ENCODE assay signal across 28 cellular contexts in genomic region chr22:44199164-44199563, GRCh38. TPM values are rescaled to one million over a fixed set of nuclear protein-coding genes. Genes with fewer than 3 reads are reported as not detected.
"Had no signal": no experiment of that assay in that cellular context is flagged by ENCODE, and none has a peak within 500 bp of the region (broad histone marks: within the 10 kb centered on the region; RNA-seq: fewer than 3 reads in every experiment).

No MANE protein-coding gene starts in this region.

- H3K4me3 Mint-ChIP-seq: activated naive CD8-positive, alpha-beta T cell; activated T-cell treated with anti-CD3 and anti-CD28 coated beads, Interleukin-2, amount 50 U/mL, for 72 hours had no signal

- H3K27me3 Mint-ChIP-seq: activated naive CD8-positive, alpha-beta T cell had no signal

- ATAC-seq: activated CD4-positive, CD25-positive, alpha-beta regulatory T cell treated with anti-CD3 and anti-CD28 coated beads, Interleukin-2, amount 50 U/mL, for 24 hours; activated T-cell treated with anti-CD3 and anti-CD28 coated beads, Interleukin-2, amount 50 U/mL, for 72 hours; gastrocnemius medialis; left cardiac atrium; left ventricle myocardium superior; psoas muscle had no signal

- H3K9ac ChIP-seq: parathyroid adenoma had no signal

- H3K9me3 Mint-ChIP-seq: activated T-cell treated with anti-CD3 and anti-CD28 coated beads, Interleukin-2, amount 50 U/mL, for 72 hours had no signal

- H3K9me3 ChIP-seq: gastrocnemius medialis, psoas muscle, tibial nerve had no signal

- H3K4me3 ChIP-seq: gastrocnemius medialis, psoas muscle, smooth muscle cell, tibial nerve had no signal

- DNase-seq: activated CD4-positive, alpha-beta T cell treated with anti-CD3 and anti-CD28 coated beads for 48 hours; activated effector memory CD4-positive, alpha-beta T cell treated with Interleukin-2 at 50 U/mL for 16 hours; activated naive CD4-positive, alpha-beta T cell treated with Interleukin-2 at 50 U/mL for 16 hours; activated T-cell treated with anti-CD3 and anti-CD28 coated beads for 4 hours; activated T-cell treated with anti-CD3 and anti-CD28 coated beads, Interleukin-2, amount 50 U/mL, for 72 hours; anterior cingulate cortex; dermis blood vessel endothelial cell; effector CD8-positive, alpha-beta T cell; gastrocnemius medialis; glutamatergic neuron; islet precursor cell; left cardiac atrium; left ventricle myocardium superior; occipital lobe; psoas muscle; stimulated activated CD4-positive, alpha-beta T cell treated with anti-CD3 and anti-CD28 coated beads, Interleukin-1b, Interleukin-23, amount 100 ng/mL, for 48 hours; stimulated activated naive CD4-positive, alpha-beta T cell treated with Interleukin-2 at 50 U/mL for 16 hours; T1000; WERI-Rb-1 had no signal

- H3K4me1 ChIP-seq: gastrocnemius medialis, parathyroid adenoma, psoas muscle had no signal

- H3K4me2 ChIP-seq: smooth muscle cell had no signal

- H3K27ac Mint-ChIP-seq: activated naive CD8-positive, alpha-beta T cell; activated T-cell treated with anti-CD3 and anti-CD28 coated beads, Interleukin-2, amount 50 U/mL, for 72 hours had no signal

- H3K36me3 ChIP-seq: gastrocnemius medialis, tibial nerve, WERI-Rb-1 had no signal

- H3K27ac ChIP-seq: gastrocnemius medialis, parathyroid adenoma, psoas muscle, tibial nerve, WERI-Rb-1 had no signal

RNA-seq across cellular contexts. Expression of gene PARVG, which starts 18.4 kb away (rescaled TPM):
- total RNA-seq: bronchial epithelial cell, epithelial cell of proximal tubule, lung microvascular endothelial cell had no signal
- polyA plus RNA-seq: neural cell, smooth muscle cell had no signal
